ENCODE assay signal across 21 cellular contexts in genomic region chr2:49289711-49290110, GRCh38.
"Had no signal": no experiment of that assay in that cellular context is flagged by ENCODE, and none has a peak within 500 bp of the region (broad histone marks: within the 10 kb centered on the region; RNA-seq: fewer than 3 reads in every experiment).

No MANE protein-coding gene starts in this region.

- H3K9me3 ChIP-seq: gastrocnemius medialis, heart right ventricle, pancreas, suprapubic skin, tibial artery, upper lobe of left lung, uterus had no signal

- H3K4me1 ChIP-seq: gastrocnemius medialis, pancreas, suprapubic skin, tibial artery, uterus had no signal

- H3K27ac ChIP-seq: gastrocnemius medialis, pancreas, suprapubic skin, tibial artery, upper lobe of left lung, uterus had no signal

- H3K4me3 ChIP-seq: gastrocnemius medialis, heart right ventricle, lung, pancreas, suprapubic skin, tibial artery, upper lobe of left lung, uterus had no signal

- ATAC-seq: esophagus mucosa, gastrocnemius medialis, left cardiac atrium, pancreas, right cardiac atrium had no signal

- H3K27me3 ChIP-seq: gastrocnemius medialis, heart right ventricle, pancreas, suprapubic skin, tibial artery, upper lobe of left lung, uterus had no signal

- H3K36me3 ChIP-seq: gastrocnemius medialis, heart right ventricle, pancreas, suprapubic skin, tibial artery, upper lobe of left lung, uterus had no signal

- FAIRE-seq: endometrium, pancreas, small intestine had no signal

- DNase-seq: cortex of kidney; effector memory CD4-positive, alpha-beta T cell; gastrocnemius medialis; heart right ventricle; islet precursor cell; left cardiac atrium; left ventricle myocardium superior; naive B cell; occipital lobe; pancreas; right cardiac atrium; small intestine; stimulated activated CD4-positive, alpha-beta T cell treated with anti-CD3 and anti-CD28 coated beads, Interleukin-2, amount 100 ng/mL, for 48 hours; stimulated activated naive CD4-positive, alpha-beta T cell treated with Interleukin-2 at 50 U/mL for 16 hours; tibial artery; upper lobe of left lung; uterus had no signal
